Comparison of ENCODE assay signal across 19 cellular contexts in the genomic region with DNA sequence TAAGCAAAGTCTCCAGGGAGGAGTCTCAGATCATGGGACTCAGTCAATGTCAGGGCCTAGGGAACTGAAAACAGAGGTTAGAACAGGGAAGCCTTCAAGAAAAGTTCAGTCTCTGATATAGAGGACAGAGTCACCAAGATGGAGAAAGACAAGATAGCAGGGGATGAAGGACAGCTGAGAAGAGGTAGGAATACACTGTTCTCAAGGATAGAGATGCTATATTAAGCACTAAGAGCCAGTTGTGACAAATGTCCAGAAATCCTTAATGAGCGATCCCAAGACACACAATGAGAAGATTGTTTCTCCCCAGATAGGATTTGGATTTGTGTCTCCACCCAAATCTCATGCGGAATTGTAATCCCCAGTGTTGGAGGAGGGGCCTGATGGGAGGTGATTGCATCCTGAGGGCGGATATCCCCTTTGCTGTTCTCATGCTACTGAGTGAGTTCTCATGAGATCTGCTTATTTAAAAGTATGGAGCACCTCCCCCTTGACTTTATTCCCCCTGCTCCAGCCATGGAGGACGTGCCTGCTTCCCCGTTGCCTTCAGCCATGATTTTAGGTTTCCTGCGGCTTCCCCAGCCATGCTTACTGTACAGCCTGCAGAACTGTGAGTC.
A peak's percentile ranks its signal among the peaks of the same experiment; 100 is the strongest.
DNase-seq lines count a peak whose midpoint lies in the region; ATAC-seq, FAIRE-seq and TF ChIP-seq lines count a peak whose summit lies in the region.
"Had no signal": no experiment of that assay in that cellular context is flagged by ENCODE, and none has a peak within 500 bp of the region (broad histone marks: within the 10 kb centered on the region; RNA-seq: fewer than 3 reads in every experiment).

No MANE protein-coding gene starts in this region.

- H3K79me1 ChIP-seq in H1 (ENCODE audit: low read depth, low read length): no peaks in the 10 kb centered on the region

- H3K79me2 ChIP-seq in H1 (ENCODE audit: control insufficient read depth in 1 of 2, insufficient read depth in 2 of 2, low read length in 2 of 2) (no peaks in the 10 kb centered on the region), neural progenitor cell (ENCODE audit: low read depth) (no peaks in the 10 kb centered on the region)

- H3K9me3 ChIP-seq in ES-I3 (ENCODE audit: control insufficient read depth, insufficient read depth, low read length): no peaks in the 10 kb centered on the region
- peaks cover 0 to 2% of the 10 kb centered on the region in 2 experiments; a peak in 1 of 4 replicates for H3K9me3 ChIP-seq in H1 (ENCODE audit: insufficient read depth in 2 of 2, low read depth in 1 of 2, low read length in 1 of 2)
- H3K9me3 ChIP-seq in neural progenitor cell (ENCODE audit: low read depth): no peaks in the 10 kb centered on the region
- no peaks in the 10 kb centered on the region for H3K9me3 ChIP-seq in heart left ventricle
- H3K9me3 ChIP-seq: SK-N-SH had no signal

- ATAC-seq in HG03175 (IDR thresholded peaks at IDR 0.05; ENCODE audit: unreplicated experiment) (no peak), heart left ventricle (no peak)
- ATAC-seq in naive thymus-derived CD8-positive, alpha-beta T cell: no peak

- H3K56ac ChIP-seq in H1 (replicated peaks; ENCODE audit: insufficient read length, low read depth, low read length): no peak overlapping the region

- intact Hi-C loops in heart left ventricle (cut with DNase I): no loop called here

- 87% methylated on average over 6 of the region's 6 CpGs; no CpG with 5 or more reads in 1 of the 2 experiments for WGBS in H1 (ENCODE audit: extremely low coverage in 1 of 2, insufficient coverage in 1 of 2, insufficient read length in 1 of 2, insufficient replicate concordance in 2 of 2, low coverage in 1 of 2, low lambda C conversion rate in 2 of 2, missing lambda C conversion rate in 1 of 2), 2 experiments
- WGBS in heart left ventricle, 4 donors: 71 to 77% (median 75%) methylated on average over 6 of the region's 6 CpGs

- peak overlapping the region; percentile 15; the same call in 1 of the 2 replicates for H2BK20ac ChIP-seq in H1 (ENCODE audit: low read length)

- H3K14ac ChIP-seq in H1 (ENCODE audit: insufficient read length): no peak overlapping the region

- TF ChIP-seq CTCF in H1 (IDR thresholded peaks at IDR 0.05; ENCODE audit: control extremely low read depth in 1 of 3, insufficient read depth in 1 of 3, low read depth in 1 of 3, low read length in 3 of 3): no peak
- TF ChIP-seq CTCF in neural progenitor cell (IDR thresholded peaks at IDR 0.05): no peak
- no peak for TF ChIP-seq CTCF in heart left ventricle (IDR thresholded peaks at IDR 0.05)

- H4K91ac ChIP-seq in H1 (replicated peaks; ENCODE audit: insufficient read length, low read length): no peak overlapping the region

- H3K36me3 Mint-ChIP-seq in neural progenitor cell: no peaks in the 10 kb centered on the region
- H3K36me3 Mint-ChIP-seq in naive thymus-derived CD8-positive, alpha-beta T cell: peaks cover 4 to 20% (median 5%) of the 10 kb centered on the region in 3 donors
- H3K36me3 Mint-ChIP-seq: CD8-positive, alpha-beta memory T cell had no signal

- H3K4me1 ChIP-seq in ES-I3 (ENCODE audit: insufficient read depth, low read length) (peaks cover 12% of the 10 kb centered on the region), H1 (replicated peaks in 1 of 4; ENCODE audit: control insufficient read depth in 3 of 4, insufficient read depth in 4 of 4, low read length in 3 of 4) (no peaks in the 10 kb centered on the region), neural progenitor cell (peaks cover 5% of the 10 kb centered on the region), heart left ventricle (no peaks in the 10 kb centered on the region)

- TF ChIP-seq RAD21 in H1 (IDR thresholded peaks at IDR 0.05 in 1 of 2, conservative IDR thresholded peaks at IDR 0.05 in 1 of 2; ENCODE audit: low read depth in 2 of 2, low read length in 2 of 2): no peak

- H3F3A ChIP-seq in neural progenitor cell (ENCODE audit: low read depth): no peaks in the 10 kb centered on the region

- H3K4me3 ChIP-seq in H1 (ENCODE audit: extremely low read depth in 1 of 4, insufficient read depth in 2 of 4, low read depth in 3 of 4, low read length in 4 of 4): no peak overlapping the region
- no peak overlapping the region for H3K4me3 ChIP-seq in neural progenitor cell
- H3K4me3 ChIP-seq in heart left ventricle: no peak overlapping the region

- H4K5ac ChIP-seq in H1 (ENCODE audit: insufficient read length, low read depth, low read length): no peak overlapping the region

- H3K23me2 ChIP-seq in H1 (ENCODE audit: low read depth, low read length): no peaks in the 10 kb centered on the region

- no peaks in the 10 kb centered on the region for H3K4me1 Mint-ChIP-seq in neural progenitor cell
- H3K4me1 Mint-ChIP-seq in naive thymus-derived CD8-positive, alpha-beta T cell: peaks cover 14 to 24% (median 19%) of the 10 kb centered on the region in 4 donors

- H2BK15ac ChIP-seq in H1 (ENCODE audit: low read length): no peak overlapping the region

- no peak overlapping the region for H2BK120ac ChIP-seq in H1 (replicated peaks; ENCODE audit: low read depth, low read length)

- H2AK5ac ChIP-seq in H1 (ENCODE audit: low read depth, low read length): peak overlapping the region; percentile 57; the same call in 1 of the 2 replicates

- H2AFZ ChIP-seq in H1 (ENCODE audit: low read length) (peak overlapping the region; percentile 52; the same call in 1 of the 2 replicates), neural progenitor cell (replicated peaks) (peak overlapping the region; percentile 69)

- H3K4ac ChIP-seq in H1 (replicated peaks; ENCODE audit: insufficient read length, low read depth, low read length): no peak overlapping the region

- POLR2A ChIA-PET in H1 (lab: Charles Lee; ENCODE audit: partially characterized antibody): no interaction called here
- POLR2A ChIA-PET in naive thymus-derived CD8-positive, alpha-beta T cell (lab: Charles Lee): interaction anchor here (0.9 kb wide), 1 partner anchor 137 kb away, joined by 3 read pairs; no protein-coding TSS in a partner anchor

- H3K9ac ChIP-seq in ES-I3 (ENCODE audit: low read depth, low read length) (peak overlapping the region; percentile 34), H1 (replicated peaks in 1 of 4; ENCODE audit: extremely low read depth in 1 of 4, low read depth in 3 of 4, low read length in 3 of 4) (no peak overlapping the region), neural progenitor cell (no peak overlapping the region)
- H3K9ac ChIP-seq: SK-N-SH had no signal

- no peaks in the 10 kb centered on the region for H4K20me1 ChIP-seq in H1 (replicated peaks in 1 of 2; ENCODE audit: control insufficient read depth in 1 of 2, insufficient read depth in 2 of 2, low read length in 2 of 2)
- no peaks in the 10 kb centered on the region for H4K20me1 ChIP-seq in neural progenitor cell (ENCODE audit: low read depth)

- no peak for TF ChIP-seq EP300 in H1 (IDR thresholded peaks at IDR 0.05; ENCODE audit: borderline replicate concordance in 1 of 2, low read depth in 2 of 2, low read length in 2 of 2)

- H2BK12ac ChIP-seq in H1 (ENCODE audit: low read depth, low read length): no peak overlapping the region

- H2BK5ac ChIP-seq in H1 (ENCODE audit: low read depth, low read length): no peak overlapping the region

- H3K27ac ChIP-seq in H1 (ENCODE audit: low read depth, low read length): no peak overlapping the region
- no peak overlapping the region for H3K27ac ChIP-seq in neural progenitor cell
- H3K27ac ChIP-seq in heart left ventricle: no peak overlapping the region
- H3K27ac ChIP-seq: RWPE1 had no signal

- H3K27me3 ChIP-seq in H1 (replicated peaks in 1 of 4; ENCODE audit: control insufficient read depth in 3 of 4, extremely low read depth in 1 of 4, insufficient read depth in 3 of 4, low read length in 3 of 4) (no peaks in the 10 kb centered on the region), neural progenitor cell (no peaks in the 10 kb centered on the region), heart left ventricle (no peaks in the 10 kb centered on the region)

- peak overlapping the region; percentile 27 for H3K27ac Mint-ChIP-seq in neural progenitor cell
- H3K27ac Mint-ChIP-seq in naive thymus-derived CD8-positive, alpha-beta T cell: peak overlapping the region in 5 of 10 donors; percentile 12 to 67 (median 40)
- H3K27ac Mint-ChIP-seq: HFFc6 had no signal

- FAIRE-seq in H1 (lab: Jason Lieb, UNC): no peak
- FAIRE-seq: H54 had no signal

- no peak overlapping the region for H3K4me3 Mint-ChIP-seq in neural progenitor cell
- no peak overlapping the region for H3K4me3 Mint-ChIP-seq in naive thymus-derived CD8-positive, alpha-beta T cell
- H3K4me3 Mint-ChIP-seq: CD8-positive, alpha-beta memory T cell; HFFc6 had no signal

- no peak overlapping the region for H3K18ac ChIP-seq in H1 (ENCODE audit: extremely low read depth, low read length)

- H3K4me2 ChIP-seq in H1 (ENCODE audit: insufficient read depth in 1 of 2, low read depth in 2 of 2, low read length in 2 of 2) (no peak overlapping the region), neural progenitor cell (no peak overlapping the region)
- H3K4me2 ChIP-seq: SK-N-SH had no signal

- no peaks in the 10 kb centered on the region for H3K27me3 Mint-ChIP-seq in neural progenitor cell (ENCODE audit: insufficient read depth, low read depth)
- no peaks in the 10 kb centered on the region for H3K27me3 Mint-ChIP-seq in naive thymus-derived CD8-positive, alpha-beta T cell

- no peak overlapping the region for H4K8ac ChIP-seq in H1 (ENCODE audit: extremely low read depth, insufficient read depth, low read length)

- H3K9me3 Mint-ChIP-seq in neural progenitor cell: peaks cover 2% of the 10 kb centered on the region
- H3K9me3 Mint-ChIP-seq in naive thymus-derived CD8-positive, alpha-beta T cell: peaks cover 0 to 3% (median 0%) of the 10 kb centered on the region in 9 donors

- TF ChIP-seq POLR2A in H1 (IDR thresholded peaks at IDR 0.05; ENCODE audit: control extremely low read depth in 1 of 2, low read depth in 2 of 2, low read length in 2 of 2) (no peak), heart left ventricle (IDR thresholded peaks at IDR 0.05) (no peak)

- H3K23ac ChIP-seq in H1 (ENCODE audit: insufficient read length): no peak overlapping the region

- DNase-seq in NCI-H82 treated with DMSO at 0.1 percent for 48 hours (lab: John Stamatoyannopoulos, UW; ENCODE audit: unreplicated experiment): peak; percentile 54
- no peak for DNase-seq in H1 (ENCODE audit: low read depth in 1 of 2, low spot score in 2 of 2)
- no peak for DNase-seq in neural progenitor cell (ENCODE audit: low spot score)
- DNase-seq in heart left ventricle: no peak
- DNase-seq in naive thymus-derived CD8-positive, alpha-beta T cell: no peak
- DNase-seq: CD8-positive, alpha-beta memory T cell; DMS53; HFFc6; KG1; NCI-H1092 treated with DMSO at 0.1 percent for 48 hours; NCI-H1436 treated with DMSO at 0.1 percent for 48 hours; NCI-H1930; NCI-H69; SHP77 treated with DMSO at 0.1 percent for 48 hours; SK-N-SH had no signal

- H3K36me3 ChIP-seq in ES-I3 (ENCODE audit: insufficient read depth, low read length) (peaks cover 18% of the 10 kb centered on the region), H1 (ENCODE audit: control insufficient read depth in 2 of 4, insufficient read depth in 4 of 4, low read length in 3 of 4) (peaks cover 0 to 26% (median 0%) of the 10 kb centered on the region in 4 experiments; a peak in 1 of 8 replicates), neural progenitor cell (no peaks in the 10 kb centered on the region), heart left ventricle (no peaks in the 10 kb centered on the region)

- CTCF ChIA-PET in H1 (lab: Charles Lee; ENCODE audit: partially characterized antibody): no interaction called here

TF ChIP-seq in H1, 55 proteins besides CTCF, POLR2A, EP300 and RAD21 (continues in another document):
- TF ChIP-seq POLR2AphosphoS5 (IDR thresholded peaks at IDR 0.05; ENCODE audit: low read depth, low read length): no peak
